19 cellular contexts compared by ENCODE assay signal in genomic region chr20:11852189-11852588, GRCh38.
DNase-seq lines count a peak whose midpoint lies in the region; ATAC-seq and TF ChIP-seq lines count a peak whose summit lies in the region.
"Had no signal": no experiment of that assay in that cellular context is flagged by ENCODE, and none has a peak within 500 bp of the region (broad histone marks: within the 10 kb centered on the region; RNA-seq: fewer than 3 reads in every experiment).

No MANE protein-coding gene starts in this region.

- no peak overlapping the region for H3K27ac Mint-ChIP-seq in activated naive CD8-positive, alpha-beta T cell treated with anti-CD3 and anti-CD28 coated beads, Interleukin-2, amount 50 U/mL, for 24 hours
- H3K27ac Mint-ChIP-seq in activated naive CD8-positive, alpha-beta T cell treated with anti-CD3 and anti-CD28 coated beads for 36 hours = no peak overlapping the region
- H3K27ac Mint-ChIP-seq: CD4-positive, CD25-positive, alpha-beta regulatory T cell; GM23338; HFFc6 had no signal

- POLR2A ChIA-PET in RWPE1 (lab: Yijun Ruan, JAX; ENCODE audit: low non-redundant PET) = no interaction called here

- H2AFZ ChIP-seq in smooth muscle cell (ENCODE audit: low read depth) = no peak overlapping the region
- H2AFZ ChIP-seq: GM23338, PC-9 had no signal

- no peak overlapping the region for H3K4me2 ChIP-seq in smooth muscle cell
- H3K4me2 ChIP-seq: BLaER1, GM23338, PC-9 had no signal

- 95% methylated on average over 2 of the region's 2 CpGs for WGBS in smooth muscle cell (ENCODE audit: low lambda C conversion rate)

- TF ChIP-seq CTCF in RWPE1 (conservative IDR thresholded peaks at IDR 0.05; ENCODE audit: low read depth) = no peak
- no peak for TF ChIP-seq CTCF in smooth muscle cell (IDR thresholded peaks at IDR 0.05; ENCODE audit: borderline replicate concordance, insufficient read depth, poor library complexity, severe bottlenecking)

- H3K27me3 ChIP-seq in smooth muscle cell (ENCODE audit: low read depth) = no peaks in the 10 kb centered on the region
- H3K27me3 ChIP-seq: BLaER1 had no signal

- peaks cover 9% of the 10 kb centered on the region for H3F3A ChIP-seq in smooth muscle cell (ENCODE audit: low read depth)

- peaks cover 19% of the 10 kb centered on the region for H3K9me3 Mint-ChIP-seq in activated naive CD8-positive, alpha-beta T cell treated with anti-CD3 and anti-CD28 coated beads, Interleukin-2, amount 50 U/mL, for 24 hours
- H3K9me3 Mint-ChIP-seq in activated naive CD8-positive, alpha-beta T cell treated with anti-CD3 and anti-CD28 coated beads for 36 hours = peaks cover 5% of the 10 kb centered on the region
- H3K9me3 Mint-ChIP-seq: GM23338, HFFc6 had no signal

- no peaks in the 10 kb centered on the region for H3K4me1 Mint-ChIP-seq in activated naive CD8-positive, alpha-beta T cell treated with anti-CD3 and anti-CD28 coated beads, Interleukin-2, amount 50 U/mL, for 24 hours
- H3K4me1 Mint-ChIP-seq in activated naive CD8-positive, alpha-beta T cell treated with anti-CD3 and anti-CD28 coated beads for 36 hours = no peaks in the 10 kb centered on the region
- H3K4me1 Mint-ChIP-seq: CD4-positive, CD25-positive, alpha-beta regulatory T cell had no signal

- H3K9ac ChIP-seq in smooth muscle cell (ENCODE audit: low read depth) = no peak overlapping the region
- H3K9ac ChIP-seq: BLaER1 had no signal

- no peak overlapping the region for H3K4me3 ChIP-seq in smooth muscle cell
- H3K4me3 ChIP-seq: BLaER1, GM23338, HAP-1, PC-9 had no signal

- peak; percentile 68 for ATAC-seq in activated naive CD8-positive, alpha-beta T cell treated with anti-CD3 and anti-CD28 coated beads, Interleukin-2, amount 50 U/mL, for 24 hours
- ATAC-seq: GM23338 had no signal

- no peaks in the 10 kb centered on the region for H3K36me3 Mint-ChIP-seq in activated naive CD8-positive, alpha-beta T cell treated with anti-CD3 and anti-CD28 coated beads, Interleukin-2, amount 50 U/mL, for 24 hours (ENCODE audit: low read depth)
- H3K36me3 Mint-ChIP-seq in activated naive CD8-positive, alpha-beta T cell treated with anti-CD3 and anti-CD28 coated beads for 36 hours = no peaks in the 10 kb centered on the region
- H3K36me3 Mint-ChIP-seq: CD4-positive, CD25-positive, alpha-beta regulatory T cell had no signal

- no peaks in the 10 kb centered on the region for H3K9me3 ChIP-seq in smooth muscle cell (replicated peaks; ENCODE audit: low read depth)
- H3K9me3 ChIP-seq: BLaER1, HAP-1 had no signal

- no peak for DNase-seq in activated naive CD8-positive, alpha-beta T cell treated with anti-CD3 and anti-CD28 coated beads, Interleukin-2, amount 50 U/mL, for 24 hours
- DNase-seq in activated naive CD8-positive, alpha-beta T cell treated with anti-CD3 and anti-CD28 coated beads for 36 hours = no peak
- DNase-seq in RWPE1 (ENCODE audit: low spot score) (no peak), epithelial cell of prostate (ENCODE audit: low read depth, low spot score) (no peak), smooth muscle cell (lab: John Stamatoyannopoulos, UW; ENCODE audit: unreplicated experiment) (no peak), ureter (ENCODE audit: low spot score) (no peak), inferior parietal cortex (ENCODE audit: extremely low spot score) (no peak)
- DNase-seq: CD4-positive, CD25-positive, alpha-beta regulatory T cell; KBM-7; MM.1S; NCI-H2029; NCI-H2227 treated with DMSO at 0.1 percent for 48 hours; NCI-H526 treated with DMSO at 0.1 percent for 48 hours; SHP77 treated with DMSO at 0.1 percent for 48 hours had no signal

- peaks cover 2% of the 10 kb centered on the region for H3K27me3 Mint-ChIP-seq in activated naive CD8-positive, alpha-beta T cell treated with anti-CD3 and anti-CD28 coated beads, Interleukin-2, amount 50 U/mL, for 24 hours
- H3K27me3 Mint-ChIP-seq in activated naive CD8-positive, alpha-beta T cell treated with anti-CD3 and anti-CD28 coated beads for 36 hours = peaks cover 7% of the 10 kb centered on the region
- H3K27me3 Mint-ChIP-seq: CD4-positive, CD25-positive, alpha-beta regulatory T cell had no signal

- H3K27ac ChIP-seq in RWPE1 (peak overlapping the region; percentile 44; the same call in 1 of the 2 replicates), epithelial cell of prostate (peak overlapping the region; percentile 89), smooth muscle cell (ENCODE audit: low read depth) (peak overlapping the region; percentile 51)
- H3K27ac ChIP-seq: BLaER1, PC-9 had no signal

- no peaks in the 10 kb centered on the region for H3K36me3 ChIP-seq in smooth muscle cell (ENCODE audit: low read depth)
- H3K36me3 ChIP-seq: BLaER1, HAP-1 had no signal

- no peaks in the 10 kb centered on the region for H3K79me2 ChIP-seq in smooth muscle cell (ENCODE audit: low read depth)

- H3K4me1 ChIP-seq in smooth muscle cell (ENCODE audit: low read depth) = peaks cover 12% of the 10 kb centered on the region
- H3K4me1 ChIP-seq: BLaER1 had no signal

- CTCF ChIA-PET in RWPE1 (lab: Yijun Ruan, JAX) = interaction anchor here (0.7 kb wide), 1 partner anchor 1016 kb away, joined by 3 read pairs; no protein-coding TSS in a partner anchor

- H4K20me1 ChIP-seq in smooth muscle cell (ENCODE audit: low read depth) = no peaks in the 10 kb centered on the region
- H4K20me1 ChIP-seq: BLaER1 had no signal

- no peak overlapping the region for H3K4me3 Mint-ChIP-seq in activated naive CD8-positive, alpha-beta T cell treated with anti-CD3 and anti-CD28 coated beads, Interleukin-2, amount 50 U/mL, for 24 hours
- H3K4me3 Mint-ChIP-seq in activated naive CD8-positive, alpha-beta T cell treated with anti-CD3 and anti-CD28 coated beads for 36 hours = no peak overlapping the region
- H3K4me3 Mint-ChIP-seq: CD4-positive, CD25-positive, alpha-beta regulatory T cell; GM23338; HFFc6 had no signal
